In genomic region chr2:69306612-69306896, GRCh38 we compare ENCODE assay signal across 8 cellular contexts.
DNase-seq lines count a peak whose midpoint lies in the region; ATAC-seq and TF ChIP-seq lines count a peak whose summit lies in the region.

No MANE protein-coding gene starts in this region.

- peaks cover 0 to 10% (median under 1%) of the 10 kb centered on the region in 8 donors for H3K9me3 Mint-ChIP-seq in CD4-positive, alpha-beta memory T cell

- DNase-seq in CD4-positive, alpha-beta memory T cell: no peak
- no peak for DNase-seq in epithelial cell of esophagus (ENCODE audit: low read depth)
- DNase-seq in osteoblast (ENCODE audit: insufficient read length, low spot score, missing footprints): peak; percentile 86
- no peak for DNase-seq in NCI-H345 treated with DMSO at 0.1 percent for 48 hours (lab: John Stamatoyannopoulos, UW; ENCODE audit: unreplicated experiment)
- DNase-seq in NCI-H2171 (lab: John Stamatoyannopoulos, UW): no peak
- DNase-seq in NCI-H2081 (lab: John Stamatoyannopoulos, UW): no peak

- H3K9ac ChIP-seq in OCI-LY3 (ENCODE audit: low read length): peak overlapping the region; percentile 51; the same call in 1 of the 2 replicates

- POLR2A ChIA-PET in CD4-positive, alpha-beta memory T cell (lab: Charles Lee; ENCODE audit: partially characterized antibody): interaction anchor here (0.5 kb wide), 1 partner anchor 845 kb away, joined by 3 read pairs; no protein-coding TSS in a partner anchor

- H3K27ac ChIP-seq in CD4-positive, alpha-beta memory T cell (ENCODE audit: low read depth, low read length): no peak overlapping the region
- H3K27ac ChIP-seq in OCI-LY3 (ENCODE audit: low read length) (no peak overlapping the region), osteoblast (ENCODE audit: low read depth, low read length) (peak overlapping the region; percentile 89)

- peak overlapping the region; percentile 92 for H3K4me2 ChIP-seq in OCI-LY3 (ENCODE audit: low read length)
- H3K4me2 ChIP-seq in osteoblast (ENCODE audit: insufficient read depth, low read length): peak overlapping the region; percentile 94

- H3K4me1 ChIP-seq in CD4-positive, alpha-beta memory T cell (ENCODE audit: insufficient read depth, low read length): peaks cover 34% of the 10 kb centered on the region
- H3K4me1 ChIP-seq in OCI-LY3 (ENCODE audit: low read length) (peaks cover 10% of the 10 kb centered on the region), osteoblast (ENCODE audit: insufficient read depth, low read length) (peaks cover 32% of the 10 kb centered on the region)

- peak overlapping the region in 1 of 2 donors; percentile 63 for H3K4me3 ChIP-seq in CD4-positive, alpha-beta memory T cell (ENCODE audit: low read length in 2 of 2)
- H3K4me3 ChIP-seq in OCI-LY3 (ENCODE audit: low read length): peak overlapping the region; percentile 83
- H3K4me3 ChIP-seq in epithelial cell of esophagus (ENCODE audit: low read length): peak overlapping the region; percentile 44
- H3K4me3 ChIP-seq in osteoblast (ENCODE audit: insufficient read depth, low read length): peak overlapping the region; percentile 82

- H3K36me3 Mint-ChIP-seq in CD4-positive, alpha-beta memory T cell: no peaks in the 10 kb centered on the region

- CTCF ChIA-PET in CD4-positive, alpha-beta memory T cell (lab: Charles Lee; ENCODE audit: partially characterized antibody): interaction anchor here (1.0 to 2.3 kb wide), 8 partner anchors 10 to 842 kb away, joined by 3 to 15 read pairs (median 4); no protein-coding TSS in a partner anchor

- peaks cover 18% of the 10 kb centered on the region for H3K27me3 ChIP-seq in CD4-positive, alpha-beta memory T cell (ENCODE audit: insufficient read depth, low read length)
- peaks cover 16% of the 10 kb centered on the region for H3K27me3 ChIP-seq in OCI-LY3 (ENCODE audit: low read depth, low read length)
- no peaks in the 10 kb centered on the region for H3K27me3 ChIP-seq in osteoblast (ENCODE audit: insufficient read depth, low read length)

- peaks cover 13 to 45% (median 27%) of the 10 kb centered on the region in 4 donors for H3K4me1 Mint-ChIP-seq in CD4-positive, alpha-beta memory T cell

- peak overlapping the region; percentile 51 to 82 (median 77) for H3K4me3 Mint-ChIP-seq in CD4-positive, alpha-beta memory T cell

- intact Hi-C loops in CD4-positive, alpha-beta memory T cell (cut with micrococcal nuclease): loop anchor here (2.0 to 5.0 kb wide), 2 partner anchors 294 to 364 kb away; partner anchors contain the start of gene ANTXR1

- no peaks in the 10 kb centered on the region for H4K20me1 ChIP-seq in OCI-LY3 (ENCODE audit: insufficient read depth, low read length)
- no peaks in the 10 kb centered on the region for H4K20me1 ChIP-seq in osteoblast (ENCODE audit: insufficient read depth, low read length)

- H2AFZ ChIP-seq in OCI-LY3 (ENCODE audit: low read depth, low read length) (peak overlapping the region; percentile 72), osteoblast (ENCODE audit: low read length) (peak overlapping the region; percentile 70)

- H3K36me3 ChIP-seq in CD4-positive, alpha-beta memory T cell (ENCODE audit: insufficient read depth, low read length): no peaks in the 10 kb centered on the region
- no peaks in the 10 kb centered on the region for H3K36me3 ChIP-seq in OCI-LY3 (replicated peaks; ENCODE audit: low read depth, low read length)
- no peaks in the 10 kb centered on the region for H3K36me3 ChIP-seq in osteoblast (ENCODE audit: insufficient read depth, low read length)

- no peak for TF ChIP-seq CTCF in OCI-LY3 (IDR thresholded peaks at IDR 0.05; ENCODE audit: low read depth, low read length)
- TF ChIP-seq CTCF in epithelial cell of esophagus (IDR thresholded peaks at IDR 0.05; ENCODE audit: insufficient read depth, low read depth, low read length, missing control alignments): no peak
- TF ChIP-seq CTCF in osteoblast (IDR thresholded peaks at IDR 0.05; ENCODE audit: extremely low read depth, low read depth, low read length): no peak

- H3K79me2 ChIP-seq in OCI-LY3 (ENCODE audit: low read length): no peaks in the 10 kb centered on the region
- H3K79me2 ChIP-seq in osteoblast (ENCODE audit: insufficient read depth, low read length): no peaks in the 10 kb centered on the region

- H3K27ac Mint-ChIP-seq in CD4-positive, alpha-beta memory T cell: no peak overlapping the region

- no peaks in the 10 kb centered on the region for H3K9me3 ChIP-seq in CD4-positive, alpha-beta memory T cell (ENCODE audit: control insufficient read depth in 1 of 2, low read length in 2 of 2)
- H3K9me3 ChIP-seq in OCI-LY3 (ENCODE audit: insufficient read depth, low read length) (no peaks in the 10 kb centered on the region), osteoblast (ENCODE audit: low read depth, low read length) (peaks cover 2% of the 10 kb centered on the region)

- H3K27me3 Mint-ChIP-seq in CD4-positive, alpha-beta memory T cell: peaks cover 17 to 19% of the 10 kb centered on the region in 2 donors

- no peak for ATAC-seq in GM19452 (IDR thresholded peaks at IDR 0.05; ENCODE audit: unreplicated experiment)
